Comparison of ENCODE assay signal across 22 cellular contexts in genomic region chr6:63713332-63713731, GRCh38.
DNase-seq lines count a peak whose midpoint lies in the region; ATAC-seq and TF ChIP-seq lines count a peak whose summit lies in the region.
"Had no signal": no experiment of that assay in that cellular context is flagged by ENCODE, and none has a peak within 500 bp of the region (broad histone marks: within the 10 kb centered on the region; RNA-seq: fewer than 3 reads in every experiment).

No MANE protein-coding gene starts in this region.

- H3K4me1 ChIP-seq in A673 (ENCODE audit: insufficient read depth, low read length, poor library complexity, severe bottlenecking): no peaks in the 10 kb centered on the region
- H3K4me1 ChIP-seq in Caco-2: no peaks in the 10 kb centered on the region
- no peaks in the 10 kb centered on the region for H3K4me1 ChIP-seq in OCI-LY7 (ENCODE audit: insufficient read depth, low read length, poor library complexity, severe bottlenecking)
- H3K4me1 ChIP-seq in left ventricle myocardium inferior: no peaks in the 10 kb centered on the region

- intact Hi-C loops in A673 (cut with micrococcal nuclease; ENCODE audit: unreplicated experiment) (no loop called here), Caco-2 (cut with micrococcal nuclease; ENCODE audit: unreplicated experiment) (no loop called here), OCI-LY7 (cut with micrococcal nuclease; ENCODE audit: unreplicated experiment) (no loop called here), left ventricle myocardium inferior (cut with micrococcal nuclease) (no loop called here)

- H3K27ac ChIP-seq in A673 (ENCODE audit: low read depth, low read length, poor library complexity, severe bottlenecking) (no peak overlapping the region), OCI-LY7 (ENCODE audit: low read depth, low read length, poor library complexity, severe bottlenecking) (no peak overlapping the region), left ventricle myocardium inferior (replicated peaks) (no peak overlapping the region)
- H3K27ac ChIP-seq: RWPE1, SK-N-MC had no signal

- no peaks in the 10 kb centered on the region for H4K20me1 ChIP-seq in OCI-LY7 (ENCODE audit: insufficient read depth, low read length)

- H3K27ac Mint-ChIP-seq in Caco-2 (ENCODE audit: unreplicated experiment) (no peak overlapping the region), endothelial cell (ENCODE audit: unreplicated experiment) (no peak overlapping the region)
- no peak overlapping the region for H3K27ac Mint-ChIP-seq in activated CD8-positive, alpha-beta T cell treated with anti-CD3 and anti-CD28 coated beads, Interleukin-2, amount 10 ng/mL, durations not matched to agents 7 days and 5 days
- H3K27ac Mint-ChIP-seq: GM23338 had no signal

- H3K36me3 ChIP-seq in A673 (ENCODE audit: insufficient read depth, low read length, poor library complexity, severe bottlenecking) (peaks cover 49% of the 10 kb centered on the region), Caco-2 (ENCODE audit: control insufficient read depth, insufficient read depth, low read length) (no peaks in the 10 kb centered on the region; the same call in 1 of the 2 replicates), OCI-LY7 (ENCODE audit: insufficient read depth, low read length) (peaks cover 79% of the 10 kb centered on the region), left ventricle myocardium inferior (peaks cover 57% of the 10 kb centered on the region)

- BruUV-seq in A673 (replicated peaks; lab: Mats Ljungman, UMichigan) (TSS peak; percentile 41), Caco-2 (replicated peaks; lab: Mats Ljungman, UMichigan) (TSS peak; percentile 28), OCI-LY7 (replicated peaks; lab: Mats Ljungman, UMichigan) (TSS peak; percentile 43)

- ATAC-seq in activated CD8-positive, alpha-beta T cell treated with anti-CD3 and anti-CD28 coated beads, Interleukin-2, amount 10 ng/mL, durations not matched to agents 7 days and 5 days: no peak
- ATAC-seq: GM23338 had no signal

- no peaks in the 10 kb centered on the region for H3K9me2 ChIP-seq in OCI-LY7 (ENCODE audit: insufficient read depth, low read length)

- H3K27me3 ChIP-seq in A673 (replicated peaks; ENCODE audit: insufficient read depth, low read depth, low read length, poor library complexity) (no peaks in the 10 kb centered on the region), Caco-2 (replicated peaks; ENCODE audit: control insufficient read depth, insufficient read depth, low read length) (no peaks in the 10 kb centered on the region), left ventricle myocardium inferior (ENCODE audit: low read depth) (no peaks in the 10 kb centered on the region)
- H3K27me3 ChIP-seq: MG63 had no signal

- TF ChIP-seq CTCF in A673 (conservative IDR thresholded peaks at IDR 0.05; ENCODE audit: low read depth, low read length) (no peak), Caco-2 (IDR thresholded peaks at IDR 0.05; ENCODE audit: insufficient read depth in 1 of 2, low read depth in 1 of 2, low read length in 1 of 2, severe bottlenecking in 1 of 2, unreplicated experiment in 1 of 2) (no peak), OCI-LY7 (conservative IDR thresholded peaks at IDR 0.05; ENCODE audit: low read length) (no peak), endothelial cell (IDR thresholded peaks at IDR 0.05; ENCODE audit: unreplicated experiment) (no peak), left ventricle myocardium inferior (IDR thresholded peaks at IDR 0.05; ENCODE audit: borderline replicate concordance) (no peak)

- H3K4me1 Mint-ChIP-seq in Caco-2 (ENCODE audit: low read depth, unreplicated experiment) (peaks cover 7% of the 10 kb centered on the region), endothelial cell (ENCODE audit: unreplicated experiment) (no peaks in the 10 kb centered on the region)
- H3K4me1 Mint-ChIP-seq in activated CD8-positive, alpha-beta T cell treated with anti-CD3 and anti-CD28 coated beads, Interleukin-2, amount 10 ng/mL, durations not matched to agents 7 days and 5 days (ENCODE audit: low read depth): peaks cover 5% of the 10 kb centered on the region
- H3K4me1 Mint-ChIP-seq: GM23338 had no signal

- no peak overlapping the region for H3K4me3 ChIP-seq in A673 (ENCODE audit: low read depth, low read length, poor library complexity, severe bottlenecking)
- no peak overlapping the region for H3K4me3 ChIP-seq in Caco-2 (ENCODE audit: low read depth, low read length)
- H3K4me3 ChIP-seq in OCI-LY7 (ENCODE audit: low read depth, low read length, poor library complexity, severe bottlenecking): no peak overlapping the region
- no peak overlapping the region for H3K4me3 ChIP-seq in left ventricle myocardium inferior
- H3K4me3 ChIP-seq: GM23338, MG63, SK-N-MC had no signal

- peaks cover 49% of the 10 kb centered on the region for H3K36me3 Mint-ChIP-seq in Caco-2 (ENCODE audit: insufficient read depth, unreplicated experiment)
- peaks cover 36% of the 10 kb centered on the region for H3K36me3 Mint-ChIP-seq in endothelial cell (ENCODE audit: low read depth, unreplicated experiment)
- H3K36me3 Mint-ChIP-seq in activated CD8-positive, alpha-beta T cell treated with anti-CD3 and anti-CD28 coated beads, Interleukin-2, amount 10 ng/mL, durations not matched to agents 7 days and 5 days (ENCODE audit: low read depth): peaks cover 49% of the 10 kb centered on the region

- H3K27me3 Mint-ChIP-seq in Caco-2 (ENCODE audit: insufficient read depth, unreplicated experiment): no peaks in the 10 kb centered on the region
- H3K27me3 Mint-ChIP-seq in endothelial cell (ENCODE audit: unreplicated experiment): peaks cover 1% of the 10 kb centered on the region
- no peaks in the 10 kb centered on the region for H3K27me3 Mint-ChIP-seq in activated CD8-positive, alpha-beta T cell treated with anti-CD3 and anti-CD28 coated beads, Interleukin-2, amount 10 ng/mL, durations not matched to agents 7 days and 5 days (ENCODE audit: low read depth)
- H3K27me3 Mint-ChIP-seq: CD4-positive, alpha-beta memory T cell had no signal

- CTCF ChIA-PET in A673 (lab: Charles Lee): no interaction called here
- CTCF ChIA-PET in Caco-2 (lab: Charles Lee): no interaction called here
- CTCF ChIA-PET in OCI-LY7 (lab: Charles Lee; ENCODE audit: unreplicated experiment): no interaction called here
- CTCF ChIA-PET in activated CD8-positive, alpha-beta T cell treated with anti-CD3 and anti-CD28 coated beads, Interleukin-2, amount 10 ng/mL, durations not matched to agents 7 days and 5 days (lab: Charles Lee): no interaction called here

- H3K4me3 Mint-ChIP-seq in Caco-2 (ENCODE audit: unreplicated experiment) (no peak overlapping the region), endothelial cell (ENCODE audit: unreplicated experiment) (peak overlapping the region; percentile 59)
- no peak overlapping the region for H3K4me3 Mint-ChIP-seq in activated CD8-positive, alpha-beta T cell treated with anti-CD3 and anti-CD28 coated beads, Interleukin-2, amount 10 ng/mL, durations not matched to agents 7 days and 5 days
- H3K4me3 Mint-ChIP-seq: GM23338 had no signal

- H3K4me2 ChIP-seq in OCI-LY7 (ENCODE audit: low read length): no peak overlapping the region
- H3K4me2 ChIP-seq: GM23338 had no signal

- H3K9me3 Mint-ChIP-seq in Caco-2 (ENCODE audit: unreplicated experiment) (no peaks in the 10 kb centered on the region), endothelial cell (ENCODE audit: unreplicated experiment) (no peaks in the 10 kb centered on the region)
- H3K9me3 Mint-ChIP-seq in activated CD8-positive, alpha-beta T cell treated with anti-CD3 and anti-CD28 coated beads, Interleukin-2, amount 10 ng/mL, durations not matched to agents 7 days and 5 days (ENCODE audit: insufficient read depth): no peaks in the 10 kb centered on the region
- H3K9me3 Mint-ChIP-seq: GM23338 had no signal

- DNase-seq in A673 (ENCODE audit: low spot score) (no peak), Caco-2 (no peak), OCI-LY7 (ENCODE audit: low spot score) (no peak), endothelial cell (ENCODE audit: low spot score) (no peak), NAMALWA (ENCODE audit: low spot score) (no peak), left ventricle myocardium inferior (no peak)
- no peak for DNase-seq in stimulated activated CD4-positive, alpha-beta T cell treated with anti-CD3 and anti-CD28 coated beads, Interleukin-2, amount 100 ng/mL, for 48 hours
- DNase-seq in activated CD8-positive, alpha-beta T cell treated with anti-CD3 and anti-CD28 coated beads, Interleukin-2, amount 10 ng/mL, durations not matched to agents 7 days and 5 days: no peak
- DNase-seq: CD4-positive, alpha-beta memory T cell; DMS153; HCEC 1CT; Kasumi-1; MG63; NCI-H1048; NCI-H1417 treated with DMSO at 0.1 percent for 48 hours; NCI-H187; NCI-H446; NCI-H526; SHP77 treated with DMSO at 0.1 percent for 48 hours had no signal

- H3K9me3 ChIP-seq in A673 (ENCODE audit: low read depth, low read length, poor library complexity, severe bottlenecking): no peaks in the 10 kb centered on the region
- H3K9me3 ChIP-seq in Caco-2: no peaks in the 10 kb centered on the region
- no peaks in the 10 kb centered on the region for H3K9me3 ChIP-seq in OCI-LY7 (ENCODE audit: low read length)
- no peaks in the 10 kb centered on the region for H3K9me3 ChIP-seq in left ventricle myocardium inferior (replicated peaks)
- H3K9me3 ChIP-seq: MG63 had no signal

- POLR2A ChIA-PET in A673 (lab: Charles Lee; ENCODE audit: low non-redundant PET): no interaction called here
- POLR2A ChIA-PET in Caco-2 (lab: Charles Lee): no interaction called here
- POLR2A ChIA-PET in OCI-LY7 (lab: Charles Lee): no interaction called here
- POLR2A ChIA-PET in activated CD8-positive, alpha-beta T cell treated with anti-CD3 and anti-CD28 coated beads, Interleukin-2, amount 10 ng/mL, durations not matched to agents 7 days and 5 days (lab: Charles Lee): no interaction called here

- H3K79me2 ChIP-seq in OCI-LY7 (ENCODE audit: insufficient read depth, low read depth, low read length): no peaks in the 10 kb centered on the region

- H2AFZ ChIP-seq in OCI-LY7 (ENCODE audit: low read length): no peak overlapping the region
- H2AFZ ChIP-seq: GM23338 had no signal
